Comparison of ENCODE assay signal across 1 cellular context in genomic region chr7:143259765-143260164, GRCh38.
A peak's percentile ranks its signal among the peaks of the same experiment; 100 is the strongest.
TF ChIP-seq lines count a peak whose summit lies in the region.

No MANE protein-coding gene starts in this region.

TF ChIP-seq in HCT116, 20 proteins besides CTCF, POLR2A, EP300 and RAD21 (continued from another document):
- no peak for TF ChIP-seq REST (IDR thresholded peaks at IDR 0.05; ENCODE audit: low read depth)
- TF ChIP-seq FOSL1 (IDR thresholded peaks at IDR 0.05; ENCODE audit: low read depth) = peak; percentile 73
- TF ChIP-seq TCF7L2 (IDR thresholded peaks at IDR 0.05; ENCODE audit: borderline replicate concordance, extremely low read depth, insufficient read depth, insufficient read length) = no peak
- TF ChIP-seq YY1 (IDR thresholded peaks at IDR 0.05; ENCODE audit: extremely low read depth, insufficient replicate concordance, low read depth, low read length) = no peak
- TF ChIP-seq CEBPB (IDR thresholded peaks at IDR 0.05; ENCODE audit: low read depth) = no peak
- no peak for TF ChIP-seq SIN3A (IDR thresholded peaks at IDR 0.05; ENCODE audit: low read depth)
- TF ChIP-seq ATF3 (IDR thresholded peaks at IDR 0.05) = no peak
- no peak for TF ChIP-seq ELF1 (IDR thresholded peaks at IDR 0.05; ENCODE audit: borderline replicate concordance, low read depth)
- TF ChIP-seq ZFX (IDR thresholded peaks at IDR 0.05) = no peak
- no peak for TF ChIP-seq SRF (IDR thresholded peaks at IDR 0.05; ENCODE audit: low read depth)
- TF ChIP-seq MAX (IDR thresholded peaks at IDR 0.05) = no peak
- TF ChIP-seq EGR1 (IDR thresholded peaks at IDR 0.05; ENCODE audit: low read depth) = no peak
- 0 out of 2 replicates have a peak, but pooled peaks have one; percentile 56 for TF ChIP-seq CBX3 (IDR thresholded peaks at IDR 0.05; ENCODE audit: low read depth)
- TF ChIP-seq ZNF274 (IDR thresholded peaks at IDR 0.05; ENCODE audit: low read depth, low read length) = no peak
- no peak for TF ChIP-seq ZBTB33 (IDR thresholded peaks at IDR 0.05; ENCODE audit: extremely low read depth, insufficient replicate concordance, low read length)
- peak; percentile 36; the same call in 1 of the 2 replicates for TF ChIP-seq POLR2AphosphoS5 (IDR thresholded peaks at IDR 0.05; ENCODE audit: low read depth, low read length)
- TF ChIP-seq EZH2phosphoT487 (IDR thresholded peaks at IDR 0.05; ENCODE audit: borderline replicate concordance) = no peak
